In the genomic region with DNA sequence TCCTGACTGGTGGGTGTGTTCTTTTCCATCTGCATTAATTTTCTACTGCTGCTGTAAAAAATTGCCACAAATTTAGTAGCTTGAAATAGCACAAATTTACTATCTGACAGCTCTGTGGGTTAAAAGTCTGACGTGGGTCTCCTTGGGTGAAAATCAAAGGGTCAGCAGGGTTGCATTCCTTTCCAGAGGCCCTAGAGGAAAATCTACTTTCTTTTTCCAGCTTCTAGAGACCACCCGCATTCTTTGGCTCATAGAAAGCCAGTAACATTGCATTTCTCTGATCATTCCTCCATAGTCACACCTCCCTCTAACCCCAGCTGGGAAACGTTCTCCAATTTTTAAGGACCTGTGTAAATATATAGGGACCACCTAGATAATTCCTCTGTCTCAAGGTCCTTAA, we compare ENCODE assay signal across 17 cellular contexts.
DNase-seq lines count a peak whose midpoint lies in the region; ATAC-seq and TF ChIP-seq lines count a peak whose summit lies in the region.
"Had no signal": no experiment of that assay in that cellular context is flagged by ENCODE, and none has a peak within 500 bp of the region (broad histone marks: within the 10 kb centered on the region; RNA-seq: fewer than 3 reads in every experiment).

No MANE protein-coding gene starts in this region.

- peak overlapping the region; percentile 33 for H3K27ac Mint-ChIP-seq in mesothelial cell of epicardium
- H3K27ac Mint-ChIP-seq: B cell; CD4-positive, alpha-beta T cell; HFFc6 had no signal

- DNase-seq in ELF-1 (ENCODE audit: low read depth, low spot score) (peak; percentile 14), choroid plexus epithelial cell (ENCODE audit: low read depth) (peak; percentile 28), mesothelial cell of epicardium (ENCODE audit: low spot score in 2 of 2, unreplicated experiment in 2 of 2) (no peak), putamen (ENCODE audit: low spot score) (peak; percentile 3), T-helper 1 cell (no peak), NCI-H128 (lab: John Stamatoyannopoulos, UW; ENCODE audit: unreplicated experiment) (no peak)
- DNase-seq: CD4-positive, alpha-beta T cell; CD8-positive, alpha-beta memory T cell; DMS53; DMS79 treated with DMSO at 0.1 percent for 48 hours; GOT3; HFFc6 had no signal

- H3K4me3 ChIP-seq in choroid plexus epithelial cell (ENCODE audit: low read depth, low read length) = no peak overlapping the region
- H3K4me3 ChIP-seq: BLaER1, HAP-1 had no signal

- TF ChIP-seq CTCF in choroid plexus epithelial cell (conservative IDR thresholded peaks at IDR 0.05; ENCODE audit: low read depth, low read length) (no peak), mesothelial cell of epicardium (IDR thresholded peaks at IDR 0.05; ENCODE audit: unreplicated experiment) (no peak)

- no peak overlapping the region for H3K4me3 Mint-ChIP-seq in mesothelial cell of epicardium
- H3K4me3 Mint-ChIP-seq: B cell; CD4-positive, alpha-beta T cell; CD8-positive, alpha-beta memory T cell; HFFc6 had no signal

- no peak for ATAC-seq in GM19328 (IDR thresholded peaks at IDR 0.05; ENCODE audit: unreplicated experiment)
- ATAC-seq in activated CD4-positive, CD25-positive, alpha-beta regulatory T cell treated with anti-CD3 and anti-CD28 coated beads, Interleukin-2, amount 50 U/mL, for 24 hours = no peak

- H3K27me3 Mint-ChIP-seq in mesothelial cell of epicardium (ENCODE audit: low read depth) = no peaks in the 10 kb centered on the region
- H3K27me3 Mint-ChIP-seq: B cell; CD4-positive, alpha-beta T cell had no signal

- H3K9me3 Mint-ChIP-seq in mesothelial cell of epicardium = no peaks in the 10 kb centered on the region
- H3K9me3 Mint-ChIP-seq: CD4-positive, alpha-beta T cell; CD8-positive, alpha-beta memory T cell; HFFc6 had no signal

- no peaks in the 10 kb centered on the region for H3K36me3 Mint-ChIP-seq in mesothelial cell of epicardium
- H3K36me3 Mint-ChIP-seq: CD8-positive, alpha-beta memory T cell had no signal

- H3K4me1 Mint-ChIP-seq in mesothelial cell of epicardium = peaks cover 34% of the 10 kb centered on the region
- H3K4me1 Mint-ChIP-seq: B cell; CD8-positive, alpha-beta memory T cell had no signal

Comparison
In these comparisons a context has a peak if more than half of its experiments do, and no peak if none do; other contexts are left out.
1. DNase-seq: peak in ELF-1 (single experiment), choroid plexus epithelial cell (single experiment) and putamen (single experiment); none in mesothelial cell of epicardium (0 of 2), T-helper 1 cell (0 of 5) and NCI-H128 (single experiment).